ENCODE assay signal across 1 cellular context in genomic region chr14:64831419-64831818, GRCh38.
A peak's percentile ranks its signal among the peaks of the same experiment; 100 is the strongest.
TF ChIP-seq lines count a peak whose summit lies in the region.

No MANE protein-coding gene starts in this region.

TF ChIP-seq in HepG2, 621 proteins besides CTCF, POLR2A, EP300 and RAD21:
- TF ChIP-seq ZNF816 (CRISPR knock-in tag; IDR thresholded peaks at IDR 0.05; ENCODE audit: borderline replicate concordance) (no peak), TEAD2 (CRISPR knock-in tag; IDR thresholded peaks at IDR 0.05) (no peak), ZNF335 (CRISPR knock-in tag; IDR thresholded peaks at IDR 0.05) (no peak), PRMT3 (CRISPR knock-in tag; IDR thresholded peaks at IDR 0.05; ENCODE audit: borderline replicate concordance, low read depth) (no peak), ZNF550 (CRISPR knock-in tag; IDR thresholded peaks at IDR 0.05; ENCODE audit: borderline replicate concordance) (no peak), STAG1 (CRISPR knock-in tag; IDR thresholded peaks at IDR 0.05) (no peak)
- TF ChIP-seq, protein P1, sequence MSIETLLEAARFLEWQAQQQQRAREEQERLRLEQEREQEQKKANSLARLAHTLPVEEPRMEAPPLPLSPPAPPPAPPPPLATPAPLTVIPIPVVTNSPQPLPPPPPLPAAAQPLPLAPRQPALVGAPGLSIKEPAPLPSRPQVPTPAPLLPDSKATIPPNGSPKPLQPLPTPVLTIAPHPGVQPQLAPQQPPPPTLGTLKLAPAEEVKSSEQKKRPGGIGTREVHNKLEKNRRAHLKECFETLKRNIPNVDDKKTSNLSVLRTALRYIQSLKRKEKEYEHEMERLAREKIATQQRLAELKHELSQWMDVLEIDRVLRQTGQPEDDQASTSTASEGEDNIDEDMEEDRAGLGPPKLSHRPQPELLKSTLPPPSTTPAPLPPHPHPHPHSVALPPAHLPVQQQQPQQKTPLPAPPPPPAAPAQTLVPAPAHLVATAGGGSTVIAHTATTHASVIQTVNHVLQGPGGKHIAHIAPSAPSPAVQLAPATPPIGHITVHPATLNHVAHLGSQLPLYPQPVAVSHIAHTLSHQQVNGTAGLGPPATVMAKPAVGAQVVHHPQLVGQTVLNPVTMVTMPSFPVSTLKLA (IDR thresholded peaks at IDR 0.05) = peak; percentile 90
